15 cellular contexts compared by ENCODE assay signal in genomic region chr17:63722403-63722802, GRCh38. TPM values are rescaled to one million over a fixed set of nuclear protein-coding genes. Genes with fewer than 3 reads are reported as not detected.
DNase-seq lines count a peak whose midpoint lies in the region; ATAC-seq and TF ChIP-seq lines count a peak whose summit lies in the region.
"Had no signal": no experiment of that assay in that cellular context is flagged by ENCODE, and none has a peak within 500 bp of the region (broad histone marks: within the 10 kb centered on the region; RNA-seq: fewer than 3 reads in every experiment).

No MANE protein-coding gene starts in this region.

- CTCF ChIA-PET in SK-N-SH (lab: Yijun Ruan, JAX), result interaction anchor here (1.0 to 3.7 kb wide), 7 partner anchors 9 to 118 kb away, joined by 3 to 18 read pairs (median 4); no protein-coding TSS in a partner anchor
- CTCF ChIA-PET in OCI-LY7 (lab: Charles Lee; ENCODE audit: unreplicated experiment), result no interaction called here

- BruUV-seq in OCI-LY7 (replicated peaks; lab: Mats Ljungman, UMichigan), result TSS peak; percentile 9

- WGBS in SK-N-SH (ENCODE audit: low lambda C conversion rate), result 60% methylated on average over 2 of the region's 2 CpGs
- WGBS in right cardiac atrium, result 45% methylated on average over 2 of the region's 2 CpGs

- H3K4me2 ChIP-seq in SK-N-SH, result no peak overlapping the region
- H3K4me2 ChIP-seq in OCI-LY7 (ENCODE audit: low read length), result no peak overlapping the region

- H3K36me3 ChIP-seq in SK-N-SH (replicated peaks in 1 of 2; ENCODE audit: control insufficient read depth in 1 of 2, insufficient read depth in 2 of 2, low read length in 1 of 2) (peaks cover 21 to 27% of the 10 kb centered on the region in 2 experiments), OCI-LY7 (ENCODE audit: insufficient read depth, low read length) (peaks cover 42% of the 10 kb centered on the region)

- no peak; the same call in 1 of the 3 replicates for ATAC-seq in SK-N-SH treated with all-trans-retinoic acid at 6 μM for 48 hours
- peak; percentile 34 to 43 for ATAC-seq in right cardiac atrium
- ATAC-seq in HG02970 (IDR thresholded peaks at IDR 0.05; ENCODE audit: low FRiP score, unreplicated experiment), result no peak
- ATAC-seq in HG02678 (IDR thresholded peaks at IDR 0.05; ENCODE audit: unreplicated experiment), result no peak

- H3K27me3 ChIP-seq in SK-N-SH (ENCODE audit: insufficient read depth) (no peaks in the 10 kb centered on the region), right cardiac atrium (ENCODE audit: control insufficient read depth, insufficient read depth) (no peaks in the 10 kb centered on the region)

- H3F3A ChIP-seq in SK-N-SH (replicated peaks; ENCODE audit: insufficient read depth), result peaks cover 16% of the 10 kb centered on the region

- H3K27ac ChIP-seq in SK-N-SH (ENCODE audit: low read depth in 2 of 2, low read length in 1 of 2) (no peak overlapping the region), OCI-LY7 (ENCODE audit: low read depth, low read length, poor library complexity, severe bottlenecking) (no peak overlapping the region), right cardiac atrium (ENCODE audit: low read length) (no peak overlapping the region)
- H3K27ac ChIP-seq: 22Rv1 had no signal

- H4K20me1 ChIP-seq in SK-N-SH (ENCODE audit: insufficient read depth) (no peaks in the 10 kb centered on the region), OCI-LY7 (ENCODE audit: insufficient read depth, low read length) (no peaks in the 10 kb centered on the region)

- TF ChIP-seq RAD21 in SK-N-SH (IDR thresholded peaks at IDR 0.05; ENCODE audit: low read length), result no peak

- no peaks in the 10 kb centered on the region for H3K9me2 ChIP-seq in SK-N-SH
- H3K9me2 ChIP-seq in OCI-LY7 (ENCODE audit: insufficient read depth, low read length), result no peaks in the 10 kb centered on the region

- POLR2A ChIA-PET in SK-N-SH (lab: Yijun Ruan, JAX) (interaction anchor here (0.9 to 1.3 kb wide), 3 partner anchors 16 to 20 kb away, joined by 3 to 4 read pairs (median 3); partner anchors contain the start of gene STRADA), OCI-LY7 (lab: Charles Lee) (interaction anchor here (0.7 to 1.0 kb wide), 2 partner anchors 10 to 88 kb away, joined by 3 to 4 read pairs; no protein-coding TSS in a partner anchor)

- H3K79me2 ChIP-seq in SK-N-SH (ENCODE audit: insufficient read depth), result no peaks in the 10 kb centered on the region
- H3K79me2 ChIP-seq in OCI-LY7 (ENCODE audit: insufficient read depth, low read depth, low read length), result no peaks in the 10 kb centered on the region

- H3K4me3 ChIP-seq in SK-N-SH (ENCODE audit: low read depth in 2 of 2, low read length in 1 of 2) (no peak overlapping the region), OCI-LY7 (ENCODE audit: low read depth, low read length, poor library complexity, severe bottlenecking) (no peak overlapping the region), right cardiac atrium (ENCODE audit: low read length) (no peak overlapping the region)

- no peak for TF ChIP-seq CTCF in SK-N-SH (IDR thresholded peaks at IDR 0.05)
- no peak for TF ChIP-seq CTCF in OCI-LY7 (conservative IDR thresholded peaks at IDR 0.05; ENCODE audit: low read length)

- no peak overlapping the region for H2AFZ ChIP-seq in SK-N-SH (ENCODE audit: low read depth)
- no peak overlapping the region for H2AFZ ChIP-seq in OCI-LY7 (ENCODE audit: low read length)

- DNase-seq in SK-N-SH, result peak; percentile 25
- no peak for DNase-seq in OCI-LY7 (ENCODE audit: low spot score)
- peak; percentile 53 for DNase-seq in fibroblast of peridontal ligament (ENCODE audit: extremely low read depth)
- DNase-seq in right cardiac atrium, result no peak
- no peak for DNase-seq in HK-2 (ENCODE audit: unreplicated experiment)
- DNase-seq: Caco-2; CD8-positive, alpha-beta memory T cell; DND-41; GDM1; GOT3; H9 had no signal

- H3K9me3 ChIP-seq in SK-N-SH, result no peaks in the 10 kb centered on the region
- no peaks in the 10 kb centered on the region for H3K9me3 ChIP-seq in OCI-LY7 (ENCODE audit: low read length)
- H3K9me3 ChIP-seq in right cardiac atrium (ENCODE audit: control insufficient read depth, low read length), result no peaks in the 10 kb centered on the region
- H3K9me3 ChIP-seq: Caco-2 had no signal

- no peak overlapping the region for H3K9ac ChIP-seq in SK-N-SH

- intact Hi-C loops in OCI-LY7 (cut with micrococcal nuclease; ENCODE audit: unreplicated experiment) (no loop called here), right cardiac atrium (cut with DNase I) (no loop called here)

- TF ChIP-seq EP300 in SK-N-SH (IDR thresholded peaks at IDR 0.05; ENCODE audit: borderline replicate concordance in 1 of 2, low read depth in 1 of 2, low read length in 1 of 2), result no peak

- H3K4me1 ChIP-seq in SK-N-SH (ENCODE audit: control insufficient read depth in 1 of 2, insufficient read depth in 2 of 2, low read depth in 1 of 2, low read length in 1 of 2) (peaks cover 0 to 5% of the 10 kb centered on the region in 2 experiments; a peak in 2 of 4 replicates), OCI-LY7 (ENCODE audit: insufficient read depth, low read length, poor library complexity, severe bottlenecking) (no peaks in the 10 kb centered on the region), right cardiac atrium (ENCODE audit: control insufficient read depth, insufficient read depth, low read length) (no peaks in the 10 kb centered on the region)
- H3K4me1 ChIP-seq: Caco-2 had no signal

TF ChIP-seq in SK-N-SH, 30 proteins besides CTCF, POLR2A, EP300 and RAD21 (continues in another document):
- TF ChIP-seq RCOR1 (IDR thresholded peaks at IDR 0.05; ENCODE audit: low read length), result no peak
- no peak for TF ChIP-seq TAF1 (IDR thresholded peaks at IDR 0.05; ENCODE audit: borderline replicate concordance, low read depth, low read length)
- TF ChIP-seq, protein P1, sequence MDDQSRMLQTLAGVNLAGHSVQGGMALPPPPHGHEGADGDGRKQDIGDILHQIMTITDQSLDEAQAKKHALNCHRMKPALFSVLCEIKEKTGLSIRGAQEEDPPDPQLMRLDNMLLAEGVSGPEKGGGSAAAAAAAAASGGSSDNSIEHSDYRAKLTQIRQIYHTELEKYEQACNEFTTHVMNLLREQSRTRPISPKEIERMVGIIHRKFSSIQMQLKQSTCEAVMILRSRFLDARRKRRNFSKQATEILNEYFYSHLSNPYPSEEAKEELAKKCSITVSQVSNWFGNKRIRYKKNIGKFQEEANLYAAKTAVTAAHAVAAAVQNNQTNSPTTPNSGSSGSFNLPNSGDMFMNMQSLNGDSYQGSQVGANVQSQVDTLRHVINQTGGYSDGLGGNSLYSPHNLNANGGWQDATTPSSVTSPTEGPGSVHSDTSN (IDR thresholded peaks at IDR 0.05), result no peak

TF ChIP-seq in SK-N-SH treated with all-trans-retinoic acid at 6 μM for 48 hours, 23 proteins besides CTCF, POLR2A, EP300 and RAD21 (continues in another document):
- no peak for TF ChIP-seq ZFP30 (CRISPR knock-in tag; IDR thresholded peaks at IDR 0.05)
- TF ChIP-seq TSHZ2 (CRISPR knock-in tag; IDR thresholded peaks at IDR 0.05), result no peak
- no peak for TF ChIP-seq TOX (CRISPR knock-in tag; IDR thresholded peaks at IDR 0.05; ENCODE audit: borderline replicate concordance)

RNA-seq across cellular contexts. Expression of gene STRADA, which starts 19.2 kb away (rescaled TPM):
- polyA plus RNA-seq in SK-N-SH (2012; rRNA removed) (37.3 and 45.0 TPM in 2 replicates), right cardiac atrium (22.0 TPM)
- polyA plus RNA-seq in SK-N-SH (2012; cell fraction: cytosol; rRNA removed), result 24.8 and 31.1 TPM in 2 replicates
- polyA plus RNA-seq in SK-N-SH (2012; cell fraction: nucleus; rRNA removed), result 159 and 201 TPM in 2 replicates
- total RNA-seq in OCI-LY7 (2014; rRNA removed; shearing (Covaris generic)), result 31.9 and 37.2 TPM in 2 replicates
- total RNA-seq in OCI-LY7 (2022) (68.0 and 80.3 TPM in 2 replicates), right cardiac atrium (10 to 100 TPM; 24.2 to 26.8 (median 25.3) TPM)

RNA-seq across cellular contexts. Expression of gene LIMD2, which starts 22.5 kb away (rescaled TPM):
- polyA plus RNA-seq in SK-N-SH (2012; rRNA removed) (75.1 and 78.0 TPM in 2 replicates), right cardiac atrium (8.7 TPM)
- polyA plus RNA-seq in SK-N-SH (2012; cell fraction: cytosol; rRNA removed), result 27.3 and 43.1 TPM in 2 replicates
- polyA plus RNA-seq in SK-N-SH (2012; cell fraction: nucleus; rRNA removed), result 273 and 322 TPM in 2 replicates
- total RNA-seq in OCI-LY7 (2014; rRNA removed; shearing (Covaris generic)), result 406 and 428 TPM in 2 replicates
- total RNA-seq in OCI-LY7 (2022) (286 and 306 TPM in 2 replicates), right cardiac atrium (10 to 100 TPM in 1 of 4 donors, 1 to 10 TPM in 3; 7.9 to 13.8 (median 8.2) TPM)

RNA-seq across cellular contexts. Expression of gene CCDC47, which starts 51.0 kb away (rescaled TPM):
- polyA plus RNA-seq in SK-N-SH (2012; rRNA removed) (76.6 and 90.7 TPM in 2 replicates), right cardiac atrium (65.9 TPM)
- polyA plus RNA-seq in SK-N-SH (2012; cell fraction: cytosol; rRNA removed), result 109 and 134 TPM in 2 replicates
- 48.9 and 56.0 TPM in 2 replicates for polyA plus RNA-seq in SK-N-SH (2012; cell fraction: nucleus; rRNA removed)
- total RNA-seq in OCI-LY7 (2014; rRNA removed; shearing (Covaris generic)), result 27.5 and 37.6 TPM in 2 replicates
- total RNA-seq in OCI-LY7 (2022) (37.8 and 50.3 TPM in 2 replicates), right cardiac atrium (100 to 1,000 TPM in 2 of 4 donors, 10 to 100 TPM in 2; 90.0 to 122 (median 99.9) TPM)

RNA-seq across cellular contexts. Expression of gene DDX42, which starts 51.6 kb away (rescaled TPM):
- polyA plus RNA-seq in SK-N-SH (2012; rRNA removed) (115 and 143 TPM in 2 replicates), right cardiac atrium (46.9 TPM)
- 88.6 and 100 TPM in 2 replicates for polyA plus RNA-seq in SK-N-SH (2012; cell fraction: cytosol; rRNA removed)
- 286 and 396 TPM in 2 replicates for polyA plus RNA-seq in SK-N-SH (2012; cell fraction: nucleus; rRNA removed)
- 74.1 and 85.1 TPM in 2 replicates for total RNA-seq in OCI-LY7 (2014; rRNA removed; shearing (Covaris generic))
- total RNA-seq in OCI-LY7 (2022) (145 and 156 TPM in 2 replicates), right cardiac atrium (10 to 100 TPM; 57.0 to 82.4 (median 69.6) TPM)

Comparison
In these comparisons a context has a peak if more than half of its experiments do, and no peak if none do; other contexts are left out.
1. DNase-seq: peak in SK-N-SH (single experiment) and fibroblast of peridontal ligament (single experiment); none in OCI-LY7 (single experiment), right cardiac atrium (0 of 3) and HK-2 (single experiment).
2. ATAC-seq: peak in right cardiac atrium (2 of 2); none in SK-N-SH treated with all-trans-retinoic acid at 6 μM for 48 hours (single experiment), HG02970 (single experiment) and HG02678 (single experiment).
3. RNA of gene LIMD2, which starts 22.5 kb away (total RNA-seq): 286 to 428 TPM in OCI-LY7; 7.9 to 13.8 TPM in right cardiac atrium; every median in the first group is over 10 times any median in the second.